Comparison of ENCODE assay signal across 1 cellular context in the genomic region with DNA sequence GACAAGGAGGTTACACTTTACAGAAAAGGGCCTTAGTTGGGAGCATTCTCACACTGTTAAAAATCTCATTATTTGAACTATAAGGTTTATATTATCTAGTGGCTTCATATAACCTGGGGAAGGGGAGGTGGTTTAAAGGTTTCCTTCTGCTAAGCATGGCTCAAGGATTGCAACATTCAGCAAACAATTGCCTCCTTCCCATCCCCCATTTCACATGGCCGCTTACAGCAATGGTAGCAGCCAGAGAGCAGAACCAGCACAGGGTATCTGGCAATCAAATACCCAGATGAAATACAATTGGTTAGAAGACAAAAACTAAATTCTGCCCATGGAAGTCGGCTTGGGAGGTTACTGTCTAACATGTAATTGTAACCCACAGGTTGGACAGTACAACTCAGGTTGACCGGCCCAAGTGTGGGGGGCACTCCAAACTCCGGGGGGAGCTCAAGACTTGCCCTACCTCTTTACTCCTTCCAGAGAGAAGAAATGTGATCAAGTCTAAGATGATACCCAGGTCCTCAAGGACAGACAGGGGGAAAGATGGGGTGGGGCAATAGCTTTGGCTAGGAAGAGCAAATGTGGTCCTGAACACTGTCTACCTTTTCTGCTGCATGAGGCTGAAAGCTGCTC.
TF ChIP-seq lines count a peak whose summit lies in the region.

No MANE protein-coding gene starts in this region.

TF ChIP-seq in HepG2, 621 proteins besides CTCF, POLR2A, EP300 and RAD21 (continued from another document and continues in another):
- TF ChIP-seq, protein P1, sequence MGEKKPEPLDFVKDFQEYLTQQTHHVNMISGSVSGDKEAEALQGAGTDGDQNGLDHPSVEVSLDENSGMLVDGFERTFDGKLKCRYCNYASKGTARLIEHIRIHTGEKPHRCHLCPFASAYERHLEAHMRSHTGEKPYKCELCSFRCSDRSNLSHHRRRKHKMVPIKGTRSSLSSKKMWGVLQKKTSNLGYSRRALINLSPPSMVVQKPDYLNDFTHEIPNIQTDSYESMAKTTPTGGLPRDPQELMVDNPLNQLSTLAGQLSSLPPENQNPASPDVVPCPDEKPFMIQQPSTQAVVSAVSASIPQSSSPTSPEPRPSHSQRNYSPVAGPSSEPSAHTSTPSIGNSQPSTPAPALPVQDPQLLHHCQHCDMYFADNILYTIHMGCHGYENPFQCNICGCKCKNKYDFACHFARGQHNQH (CRISPR knock-in tag; IDR thresholded peaks at IDR 0.05): 0 out of 2 replicates have a peak, but pooled peaks have one; percentile 30
- TF ChIP-seq EZH2 (conservative IDR thresholded peaks at IDR 0.05; ENCODE audit: low read depth, low read length) (no peak), REPIN1 (CRISPR knock-in tag; IDR thresholded peaks at IDR 0.05; ENCODE audit: borderline replicate concordance, low read depth) (0 out of 2 replicates have a peak, but pooled peaks have one; percentile 30), SIX4 (CRISPR knock-in tag; IDR thresholded peaks at IDR 0.05) (no peak), PITX1 (CRISPR knock-in tag; IDR thresholded peaks at IDR 0.05) (peak; percentile 64; the same call in 1 of the 2 replicates), POLR2G (IDR thresholded peaks at IDR 0.05; ENCODE audit: low read depth, low read length) (no peak), SKIL (CRISPR knock-in tag; IDR thresholded peaks at IDR 0.05; ENCODE audit: borderline replicate concordance) (no peak), NFIC (IDR thresholded peaks at IDR 0.05; ENCODE audit: low read length) (0 out of 2 replicates have a peak, but pooled peaks have one; percentile 19), ZHX1 (CRISPR knock-in tag; IDR thresholded peaks at IDR 0.05; ENCODE audit: low read depth) (peak; percentile 13; the same call in 1 of the 2 replicates), ZFP36L2 (CRISPR knock-in tag; IDR thresholded peaks at IDR 0.05) (no peak), SMAD1 (CRISPR knock-in tag; IDR thresholded peaks at IDR 0.05; ENCODE audit: borderline replicate concordance, low read depth) (no peak), SALL1 (CRISPR knock-in tag; IDR thresholded peaks at IDR 0.05) (peak; percentile 45; the same call in 1 of the 2 replicates), ZNF124 (CRISPR knock-in tag; IDR thresholded peaks at IDR 0.05) (0 out of 2 replicates have a peak, but pooled peaks have one; percentile 23), CEBPG (CRISPR knock-in tag; IDR thresholded peaks at IDR 0.05) (peak; percentile 95), FOXP1 (IDR thresholded peaks at IDR 0.05) (no peak), FOXP1 (CRISPR knock-in tag; IDR thresholded peaks at IDR 0.05) (0 out of 2 replicates have a peak, but pooled peaks have one; percentile 24), ZNF768 (CRISPR knock-in tag; IDR thresholded peaks at IDR 0.05) (no peak), ARID5B (CRISPR knock-in tag; IDR thresholded peaks at IDR 0.05) (peak; percentile 76), FOXK1 (CRISPR knock-in tag; IDR thresholded peaks at IDR 0.05; ENCODE audit: borderline replicate concordance, low read depth) (peak; percentile 28; the same call in 1 of the 2 replicates), ZNF501 (CRISPR knock-in tag; IDR thresholded peaks at IDR 0.05) (no peak), DRAP1 (CRISPR knock-in tag; IDR thresholded peaks at IDR 0.05) (no peak), ZNF879 (CRISPR knock-in tag; IDR thresholded peaks at IDR 0.05) (no peak), ZFP36L1 (CRISPR knock-in tag; IDR thresholded peaks at IDR 0.05) (0 out of 2 replicates have a peak, but pooled peaks have one; percentile 24), CC2D1A (CRISPR knock-in tag; IDR thresholded peaks at IDR 0.05) (no peak), POLR2AphosphoS2 (IDR thresholded peaks at IDR 0.05; ENCODE audit: low read depth, low read length) (no peak), MAF1 (CRISPR knock-in tag; IDR thresholded peaks at IDR 0.05; ENCODE audit: borderline replicate concordance) (no peak), MAZ (IDR thresholded peaks at IDR 0.05; ENCODE audit: borderline replicate concordance, low read depth, low read length) (no peak), MAZ (CRISPR knock-in tag; IDR thresholded peaks at IDR 0.05; ENCODE audit: low read depth) (no peak)
- TF ChIP-seq, protein P2, sequence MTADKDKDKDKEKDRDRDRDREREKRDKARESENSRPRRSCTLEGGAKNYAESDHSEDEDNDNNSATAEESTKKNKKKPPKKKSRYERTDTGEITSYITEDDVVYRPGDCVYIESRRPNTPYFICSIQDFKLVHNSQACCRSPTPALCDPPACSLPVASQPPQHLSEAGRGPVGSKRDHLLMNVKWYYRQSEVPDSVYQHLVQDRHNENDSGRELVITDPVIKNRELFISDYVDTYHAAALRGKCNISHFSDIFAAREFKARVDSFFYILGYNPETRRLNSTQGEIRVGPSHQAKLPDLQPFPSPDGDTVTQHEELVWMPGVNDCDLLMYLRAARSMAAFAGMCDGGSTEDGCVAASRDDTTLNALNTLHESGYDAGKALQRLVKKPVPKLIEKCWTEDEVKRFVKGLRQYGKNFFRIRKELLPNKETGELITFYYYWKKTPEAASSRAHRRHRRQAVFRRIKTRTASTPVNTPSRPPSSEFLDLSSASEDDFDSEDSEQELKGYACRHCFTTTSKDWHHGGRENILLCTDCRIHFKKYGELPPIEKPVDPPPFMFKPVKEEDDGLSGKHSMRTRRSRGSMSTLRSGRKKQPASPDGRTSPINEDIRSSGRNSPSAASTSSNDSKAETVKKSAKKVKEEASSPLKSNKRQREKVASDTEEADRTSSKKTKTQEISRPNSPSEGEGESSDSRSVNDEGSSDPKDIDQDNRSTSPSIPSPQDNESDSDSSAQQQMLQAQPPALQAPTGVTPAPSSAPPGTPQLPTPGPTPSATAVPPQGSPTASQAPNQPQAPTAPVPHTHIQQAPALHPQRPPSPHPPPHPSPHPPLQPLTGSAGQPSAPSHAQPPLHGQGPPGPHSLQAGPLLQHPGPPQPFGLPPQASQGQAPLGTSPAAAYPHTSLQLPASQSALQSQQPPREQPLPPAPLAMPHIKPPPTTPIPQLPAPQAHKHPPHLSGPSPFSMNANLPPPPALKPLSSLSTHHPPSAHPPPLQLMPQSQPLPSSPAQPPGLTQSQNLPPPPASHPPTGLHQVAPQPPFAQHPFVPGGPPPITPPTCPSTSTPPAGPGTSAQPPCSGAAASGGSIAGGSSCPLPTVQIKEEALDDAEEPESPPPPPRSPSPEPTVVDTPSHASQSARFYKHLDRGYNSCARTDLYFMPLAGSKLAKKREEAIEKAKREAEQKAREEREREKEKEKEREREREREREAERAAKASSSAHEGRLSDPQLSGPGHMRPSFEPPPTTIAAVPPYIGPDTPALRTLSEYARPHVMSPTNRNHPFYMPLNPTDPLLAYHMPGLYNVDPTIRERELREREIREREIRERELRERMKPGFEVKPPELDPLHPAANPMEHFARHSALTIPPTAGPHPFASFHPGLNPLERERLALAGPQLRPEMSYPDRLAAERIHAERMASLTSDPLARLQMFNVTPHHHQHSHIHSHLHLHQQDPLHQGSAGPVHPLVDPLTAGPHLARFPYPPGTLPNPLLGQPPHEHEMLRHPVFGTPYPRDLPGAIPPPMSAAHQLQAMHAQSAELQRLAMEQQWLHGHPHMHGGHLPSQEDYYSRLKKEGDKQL (CRISPR knock-in tag; IDR thresholded peaks at IDR 0.05; ENCODE audit: low read depth): 0 out of 2 replicates have a peak, but pooled peaks have one; percentile 14
- TF ChIP-seq, protein P3, sequence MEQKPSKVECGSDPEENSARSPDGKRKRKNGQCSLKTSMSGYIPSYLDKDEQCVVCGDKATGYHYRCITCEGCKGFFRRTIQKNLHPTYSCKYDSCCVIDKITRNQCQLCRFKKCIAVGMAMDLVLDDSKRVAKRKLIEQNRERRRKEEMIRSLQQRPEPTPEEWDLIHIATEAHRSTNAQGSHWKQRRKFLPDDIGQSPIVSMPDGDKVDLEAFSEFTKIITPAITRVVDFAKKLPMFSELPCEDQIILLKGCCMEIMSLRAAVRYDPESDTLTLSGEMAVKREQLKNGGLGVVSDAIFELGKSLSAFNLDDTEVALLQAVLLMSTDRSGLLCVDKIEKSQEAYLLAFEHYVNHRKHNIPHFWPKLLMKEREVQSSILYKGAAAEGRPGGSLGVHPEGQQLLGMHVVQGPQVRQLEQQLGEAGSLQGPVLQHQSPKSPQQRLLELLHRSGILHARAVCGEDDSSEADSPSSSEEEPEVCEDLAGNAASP (CRISPR knock-in tag; IDR thresholded peaks at IDR 0.05; ENCODE audit: borderline replicate concordance): peak; percentile 39; the same call in 1 of the 2 replicates
- TF ChIP-seq, protein P4, sequence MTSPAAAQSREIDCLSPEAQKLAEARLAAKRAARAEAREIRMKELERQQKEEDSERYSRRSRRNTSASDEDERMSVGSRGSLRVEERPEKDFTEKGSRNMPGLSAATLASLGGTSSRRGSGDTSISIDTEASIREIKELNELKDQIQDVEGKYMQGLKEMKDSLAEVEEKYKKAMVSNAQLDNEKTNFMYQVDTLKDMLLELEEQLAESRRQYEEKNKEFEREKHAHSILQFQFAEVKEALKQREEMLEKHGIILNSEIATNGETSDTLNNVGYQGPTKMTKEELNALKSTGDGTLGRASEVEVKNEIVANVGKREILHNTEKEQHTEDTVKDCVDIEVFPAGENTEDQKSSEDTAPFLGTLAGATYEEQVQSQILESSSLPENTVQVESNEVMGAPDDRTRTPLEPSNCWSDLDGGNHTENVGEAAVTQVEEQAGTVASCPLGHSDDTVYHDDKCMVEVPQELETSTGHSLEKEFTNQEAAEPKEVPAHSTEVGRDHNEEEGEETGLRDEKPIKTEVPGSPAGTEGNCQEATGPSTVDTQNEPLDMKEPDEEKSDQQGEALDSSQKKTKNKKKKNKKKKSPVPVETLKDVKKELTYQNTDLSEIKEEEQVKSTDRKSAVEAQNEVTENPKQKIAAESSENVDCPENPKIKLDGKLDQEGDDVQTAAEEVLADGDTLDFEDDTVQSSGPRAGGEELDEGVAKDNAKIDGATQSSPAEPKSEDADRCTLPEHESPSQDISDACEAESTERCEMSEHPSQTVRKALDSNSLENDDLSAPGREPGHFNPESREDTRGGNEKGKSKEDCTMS (CRISPR knock-in tag; conservative IDR thresholded peaks at IDR 0.05): no peak
